22 cellular contexts compared by ENCODE assay signal in genomic region chr2:158519481-158519880, GRCh38.
"Had no signal": no experiment of that assay in that cellular context is flagged by ENCODE, and none has a peak within 500 bp of the region (broad histone marks: within the 10 kb centered on the region; RNA-seq: fewer than 3 reads in every experiment).

No MANE protein-coding gene starts in this region.

- H3K4me3 ChIP-seq: MG63, Peyer's patch, SJCRH30 had no signal

- H3K36me3 ChIP-seq: Peyer's patch had no signal

- H3K9me3 ChIP-seq: Peyer's patch, SJCRH30 had no signal

- H3K4me1 ChIP-seq: Peyer's patch, SJCRH30 had no signal

- DNase-seq: activated CD4-positive, alpha-beta T cell treated with anti-CD3 and anti-CD28 coated beads for 48 hours; activated CD4-positive, alpha-beta T cell treated with anti-CD3 and anti-CD28 coated beads, Interleukin-2, amount 50 U/mL, for 48 hours; activated CD4-positive, CD25-positive, alpha-beta regulatory T cell treated with anti-CD3 and anti-CD28 coated beads, Interleukin-2, amount 50 U/mL, for 72 hours; activated CD8-positive, alpha-beta memory T cell treated with anti-CD3 and anti-CD28 coated beads, Interleukin-2, amount 10 ng/mL, durations not matched to agents 7 days and 5 days; activated gamma-delta T cell; activated naive CD4-positive, alpha-beta T cell treated with anti-CD3 and anti-CD28 coated beads, Interleukin-2, amount 10 ng/mL, durations not matched to agents 7 days and 5 days; activated naive CD8-positive, alpha-beta T cell treated with anti-CD3 and anti-CD28 coated beads for 36 hours; activated T-cell treated with anti-CD3 and anti-CD28 coated beads, Interleukin-2, amount 50 U/mL, for 24 hours; MG63; MV-4-11; NCI-H1092 treated with DMSO at 0.1 percent for 48 hours; NCI-H1417 treated with DMSO at 0.1 percent for 48 hours; NCI-H1694; NCI-H2029; NCI-H510A treated with DMSO at 0.1 percent for 48 hours; NCI-H69; NK-92 treated with Interleukin-12 subunit alpha and Interleukin-12 subunit beta, amount 100 ng/mL, for 24 hours; Peyer's patch; Right ventricle myocardium superior; SJCRH30; T-helper 2 cell had no signal

- H3K9me3 Mint-ChIP-seq: activated T-cell treated with anti-CD3 and anti-CD28 coated beads, Interleukin-2, amount 50 U/mL, for 24 hours had no signal

- H3K27ac Mint-ChIP-seq: activated CD8-positive, alpha-beta memory T cell treated with anti-CD3 and anti-CD28 coated beads, Interleukin-2, amount 10 ng/mL, durations not matched to agents 7 days and 5 days; activated naive CD4-positive, alpha-beta T cell treated with anti-CD3 and anti-CD28 coated beads, Interleukin-2, amount 10 ng/mL, durations not matched to agents 7 days and 5 days; activated naive CD8-positive, alpha-beta T cell treated with anti-CD3 and anti-CD28 coated beads for 36 hours; activated T-cell treated with anti-CD3 and anti-CD28 coated beads, Interleukin-2, amount 50 U/mL, for 24 hours had no signal

- H3K27me3 Mint-ChIP-seq: activated CD8-positive, alpha-beta memory T cell treated with anti-CD3 and anti-CD28 coated beads, Interleukin-2, amount 10 ng/mL, durations not matched to agents 7 days and 5 days; activated naive CD4-positive, alpha-beta T cell treated with anti-CD3 and anti-CD28 coated beads, Interleukin-2, amount 10 ng/mL, durations not matched to agents 7 days and 5 days; activated naive CD8-positive, alpha-beta T cell treated with anti-CD3 and anti-CD28 coated beads for 36 hours; activated T-cell treated with anti-CD3 and anti-CD28 coated beads, Interleukin-2, amount 50 U/mL, for 24 hours had no signal

- H3K27ac ChIP-seq: Peyer's patch, RWPE1, SJCRH30 had no signal

- H3K4me3 Mint-ChIP-seq: activated CD8-positive, alpha-beta memory T cell treated with anti-CD3 and anti-CD28 coated beads, Interleukin-2, amount 10 ng/mL, durations not matched to agents 7 days and 5 days; activated naive CD4-positive, alpha-beta T cell treated with anti-CD3 and anti-CD28 coated beads, Interleukin-2, amount 10 ng/mL, durations not matched to agents 7 days and 5 days; activated naive CD8-positive, alpha-beta T cell treated with anti-CD3 and anti-CD28 coated beads for 36 hours; activated T-cell treated with anti-CD3 and anti-CD28 coated beads, Interleukin-2, amount 50 U/mL, for 24 hours had no signal

- H3K27me3 ChIP-seq: MG63, Peyer's patch, SJCRH30 had no signal

- H3K4me1 Mint-ChIP-seq: activated CD8-positive, alpha-beta memory T cell treated with anti-CD3 and anti-CD28 coated beads, Interleukin-2, amount 10 ng/mL, durations not matched to agents 7 days and 5 days; activated naive CD4-positive, alpha-beta T cell treated with anti-CD3 and anti-CD28 coated beads, Interleukin-2, amount 10 ng/mL, durations not matched to agents 7 days and 5 days; activated naive CD8-positive, alpha-beta T cell treated with anti-CD3 and anti-CD28 coated beads for 36 hours had no signal

- ATAC-seq: activated CD8-positive, alpha-beta memory T cell treated with anti-CD3 and anti-CD28 coated beads, Interleukin-2, amount 10 ng/mL, durations not matched to agents 7 days and 5 days had no signal
